In genomic region chr3:146560678-146561077, GRCh38 we compare ENCODE assay signal across 31 cellular contexts. TPM values are rescaled to one million over a fixed set of nuclear protein-coding genes. Genes with fewer than 3 reads are reported as not detected.
DNase-seq lines count a peak whose midpoint lies in the region; ATAC-seq, FAIRE-seq and TF ChIP-seq lines count a peak whose summit lies in the region.
"Had no signal": no experiment of that assay in that cellular context is flagged by ENCODE, and none has a peak within 500 bp of the region (broad histone marks: within the 10 kb centered on the region; RNA-seq: fewer than 3 reads in every experiment).

No MANE protein-coding gene starts in this region.

- 67% methylated on average over 2 of the region's 2 CpGs for WGBS in mammary epithelial cell (ENCODE audit: low coverage, missing lambda C conversion rate)
- WGBS in K562 (ENCODE audit: insufficient coverage, low coverage, missing lambda C conversion rate), result 16% methylated on average over 2 of the region's 2 CpGs

- TF ChIP-seq POLR2A in K562 (conservative IDR thresholded peaks at IDR 0.05), result no peak

- BruUV-seq in MCF 10A (replicated peaks; lab: Mats Ljungman, UMichigan), result no TSS peak
- BruUV-seq in mammary epithelial cell (replicated peaks; lab: Mats Ljungman, UMichigan), result no TSS peak
- BruUV-seq in K562 (replicated peaks; lab: Mats Ljungman, UMichigan), result no TSS peak

- TF ChIP-seq RAD21 in K562 (CRISPR knock-in tag; conservative IDR thresholded peaks at IDR 0.05 in 1 of 2, IDR thresholded peaks at IDR 0.05 in 1 of 2), result no peak

- in situ Hi-C loops in mammary epithelial cell (cut with MboI; ENCODE audit: low sequenced_read_pairs in 2 of 2) (no loop called here), K562 (cut with MboI) (no loop called here)

- CTCF ChIA-PET in MCF 10A (lab: Yijun Ruan, JAX), result interaction anchor here (3.0 kb wide), 1 partner anchor 9 kb away, joined by 7 read pairs; no protein-coding TSS in a partner anchor
- CTCF ChIA-PET in mammary epithelial cell (lab: Charles Lee; ENCODE audit: low non-redundant PET), result no interaction called here
- CTCF ChIA-PET in K562 (lab: Yijun Ruan, JAX; ENCODE audit: low intra/inter-chr PET ratio), result no interaction called here

- H3K9me3 ChIP-seq in mammary epithelial cell (replicated peaks; ENCODE audit: insufficient read depth, low read length) (peaks cover 4% of the 10 kb centered on the region), K562 (replicated peaks; ENCODE audit: control insufficient read depth, insufficient read depth, low read depth, low read length) (no peaks in the 10 kb centered on the region), neutrophil (no peaks in the 10 kb centered on the region)
- H3K9me3 ChIP-seq: BE2C, BLaER1 had no signal

- no peaks in the 10 kb centered on the region for H3K9me3 Mint-ChIP-seq in MCF 10A (ENCODE audit: unreplicated experiment)

- intact Hi-C loops in MCF 10A (cut with micrococcal nuclease) (no loop called here), mammary epithelial cell (cut with micrococcal nuclease) (no loop called here), K562 (cut with micrococcal nuclease) (no loop called here)

- H3K27ac Mint-ChIP-seq in MCF 10A (ENCODE audit: low read depth, unreplicated experiment), result peak overlapping the region; percentile 83
- H3K27ac Mint-ChIP-seq: CD4-positive, alpha-beta memory T cell; CD4-positive, CD25-positive, alpha-beta regulatory T cell; CD8-positive, alpha-beta memory T cell had no signal

- ATAC-seq in K562 (no peak), HG03442 (IDR thresholded peaks at IDR 0.05; ENCODE audit: unreplicated experiment) (no peak)
- ATAC-seq: GM12878 had no signal

- H3K4me1 ChIP-seq in mammary epithelial cell (ENCODE audit: insufficient read depth, low read length) (peaks cover 14% of the 10 kb centered on the region), K562 (replicated peaks in 1 of 2; ENCODE audit: control insufficient read depth in 2 of 2, insufficient read depth in 2 of 2, low read length in 2 of 2) (no peaks in the 10 kb centered on the region; a peak in 1 of 5 replicates), neutrophil (ENCODE audit: control insufficient read depth in 1 of 2, insufficient read depth in 1 of 2, low read depth in 1 of 2, low read length in 1 of 2) (peaks cover 48 to 54% of the 10 kb centered on the region in 2 experiments)
- H3K4me1 ChIP-seq: BE2C, BLaER1 had no signal

- no peak for DNase-seq in MCF 10A (ENCODE audit: unreplicated experiment)
- DNase-seq in mammary epithelial cell, result no peak
- DNase-seq in K562 (ENCODE audit: extremely low read depth in 1 of 4, low spot score in 3 of 4), result no peak
- no peak for DNase-seq in RCC 7860 (ENCODE audit: low spot score)
- DNase-seq: ACHN; BE2C; C1 segment of cervical spinal cord; CD4-positive, alpha-beta memory T cell; CD4-positive, CD25-positive, alpha-beta regulatory T cell; CD8-positive, alpha-beta memory T cell; COR-L47; DMS 273 treated with DMSO at 0.1 percent for 48 hours; DMS153; DMS53; DMS79; DND-41; EL; GDM1 had no signal

- H3K36me3 ChIP-seq in mammary epithelial cell (ENCODE audit: insufficient read depth, low read length), result no peaks in the 10 kb centered on the region
- no peaks in the 10 kb centered on the region for H3K36me3 ChIP-seq in K562 (ENCODE audit: control insufficient read depth, insufficient read depth, low read length)
- no peaks in the 10 kb centered on the region for H3K36me3 ChIP-seq in neutrophil
- H3K36me3 ChIP-seq: BE2C, BLaER1 had no signal

- H3K79me2 ChIP-seq in mammary epithelial cell (ENCODE audit: insufficient read depth, low read length), result no peaks in the 10 kb centered on the region
- H3K79me2 ChIP-seq in K562 (ENCODE audit: control insufficient read depth, insufficient read depth, low read length), result no peaks in the 10 kb centered on the region

- peaks cover 15% of the 10 kb centered on the region for H3K4me1 Mint-ChIP-seq in MCF 10A (ENCODE audit: insufficient read depth, unreplicated experiment)
- H3K4me1 Mint-ChIP-seq: CD4-positive, alpha-beta memory T cell; CD4-positive, CD25-positive, alpha-beta regulatory T cell; CD8-positive, alpha-beta memory T cell had no signal

- no peak overlapping the region for H3K4me3 Mint-ChIP-seq in MCF 10A (ENCODE audit: unreplicated experiment)
- H3K4me3 Mint-ChIP-seq: CD14-positive monocyte; CD4-positive, alpha-beta memory T cell; CD4-positive, CD25-positive, alpha-beta regulatory T cell; CD8-positive, alpha-beta memory T cell had no signal

- H4K20me1 ChIP-seq in mammary epithelial cell (ENCODE audit: insufficient read depth, low read length) (no peaks in the 10 kb centered on the region), K562 (replicated peaks; ENCODE audit: control insufficient read depth, insufficient read depth, low read length) (no peaks in the 10 kb centered on the region)
- H4K20me1 ChIP-seq: BLaER1 had no signal

- H3K9ac ChIP-seq in mammary epithelial cell (ENCODE audit: insufficient read depth, low read length) (no peak overlapping the region), K562 (ENCODE audit: insufficient read depth in 1 of 2, low read depth in 2 of 2, low read length in 2 of 2) (no peak overlapping the region)
- H3K9ac ChIP-seq: BLaER1 had no signal

- no peaks in the 10 kb centered on the region for H3K27me3 Mint-ChIP-seq in MCF 10A (ENCODE audit: insufficient read depth, unreplicated experiment)

- TF ChIP-seq EP300 in K562 (IDR thresholded peaks at IDR 0.05; ENCODE audit: low read length), result no peak

- H3K27ac ChIP-seq in mammary epithelial cell (ENCODE audit: insufficient read depth, low read depth, low read length), result no peak overlapping the region
- H3K27ac ChIP-seq in K562 (ENCODE audit: extremely low read depth, low read depth, low read length), result no peak overlapping the region
- peak overlapping the region; percentile 17 for H3K27ac ChIP-seq in neutrophil
- H3K27ac ChIP-seq: 22Rv1, BLaER1 had no signal

- H3K9me1 ChIP-seq in K562 (ENCODE audit: control insufficient read depth, insufficient read depth, low read length), result no peaks in the 10 kb centered on the region

- H3K4me3 ChIP-seq in mammary epithelial cell (replicated peaks in 1 of 3; ENCODE audit: insufficient read depth in 1 of 3, low read depth in 2 of 3, low read length in 3 of 3) (no peak overlapping the region), K562 (no peak overlapping the region), neutrophil (ENCODE audit: low read depth in 1 of 2, low read length in 1 of 2) (no peak overlapping the region)
- H3K4me3 ChIP-seq: BLaER1, GM12878 had no signal

- no peak for TF ChIP-seq CTCF in MCF 10A (IDR thresholded peaks at IDR 0.05; ENCODE audit: unreplicated experiment)
- no peak for TF ChIP-seq CTCF in mammary epithelial cell (conservative IDR thresholded peaks at IDR 0.05 in 1 of 2, IDR thresholded peaks at IDR 0.05 in 1 of 2; ENCODE audit: extremely low read depth in 1 of 2, insufficient read depth in 1 of 2, low read depth in 1 of 2, low read length in 2 of 2)
- TF ChIP-seq CTCF in K562 (IDR thresholded peaks at IDR 0.05 in 2 of 3, conservative IDR thresholded peaks at IDR 0.05 in 1 of 3; ENCODE audit: insufficient read depth in 2 of 3, low read depth in 1 of 3, low read length in 3 of 3), result no peak
- TF ChIP-seq CTCF in neutrophil (IDR thresholded peaks at IDR 0.05), result no peak

- no peak overlapping the region for H3K4me2 ChIP-seq in mammary epithelial cell (ENCODE audit: insufficient read depth, low read depth, low read length)
- H3K4me2 ChIP-seq in K562 (ENCODE audit: insufficient read depth, low read length), result no peak overlapping the region
- H3K4me2 ChIP-seq: BLaER1 had no signal

- H3K36me3 Mint-ChIP-seq in MCF 10A (ENCODE audit: insufficient read depth, unreplicated experiment), result no peaks in the 10 kb centered on the region
- H3K36me3 Mint-ChIP-seq: CD14-positive monocyte; CD4-positive, alpha-beta memory T cell; CD4-positive, CD25-positive, alpha-beta regulatory T cell; CD8-positive, alpha-beta memory T cell had no signal

- no peaks in the 10 kb centered on the region for H3K27me3 ChIP-seq in mammary epithelial cell (ENCODE audit: insufficient read depth, low read length)
- H3K27me3 ChIP-seq in K562 (ENCODE audit: control insufficient read depth in 2 of 2, insufficient read depth in 2 of 2, low read length in 2 of 2), result no peaks in the 10 kb centered on the region
- H3K27me3 ChIP-seq in neutrophil, result no peaks in the 10 kb centered on the region
- H3K27me3 ChIP-seq: BE2C, BLaER1 had no signal

- H2AFZ ChIP-seq in mammary epithelial cell (ENCODE audit: low read depth, low read length) (no peak overlapping the region), K562 (ENCODE audit: low read depth, low read length) (no peak overlapping the region)

- POLR2A ChIA-PET in MCF 10A (lab: Yijun Ruan, JAX) (interaction anchor here (1.1 kb wide), 1 partner anchor 20 kb away, joined by 4 read pairs; no protein-coding TSS in a partner anchor), K562 (lab: Yijun Ruan, JAX) (interaction anchor here (1.1 to 1.9 kb wide), 2 partner anchors 10 to 17 kb away, joined by 3 to 8 read pairs; no protein-coding TSS in a partner anchor)

- FAIRE-seq in K562 (lab: Jason Lieb, UNC), result no peak
- FAIRE-seq in RCC 7860 (lab: Jason Lieb, UNC), result no peak
- FAIRE-seq: GM12878, GM12892, GM18507 had no signal

- dilution Hi-C loops in mammary epithelial cell (cut with HindIII; ENCODE audit: low sequenced_read_pairs), result no loop called here

RNA-seq across cellular contexts. Expression of gene PLSCR1, which starts 16.3 kb away (rescaled TPM):
- total RNA-seq in MCF 10A (2022) (62.8 and 79.2 TPM in 2 replicates), mammary epithelial cell (10 to 100 TPM; 23.0 to 53.8 TPM), K562 (2014; rRNA removed) (51.1 and 53.9 TPM in 2 replicates), K562 (2014; rRNA removed; fragmentation: Illumina TruSeq; extraction: Trizol) (69.1 and 71.1 TPM in 2 replicates), K562 (2015; rRNA removed; fragmentation: Illumina TruSeq; extraction: Trizol) (66.6 and 75.4 TPM in 2 replicates), K562 (2021) (63.8 and 66.2 TPM in 2 replicates)
- polyA plus RNA-seq in mammary epithelial cell (38.6 TPM), K562 (2011; rRNA removed) (33.5 and 40.6 TPM in 2 replicates), K562 (2014; fragmentation: Illumina TruSeq; extraction: Trizol) (60.9 and 75.5 TPM in 2 replicates), K562 (2014; fragmentation: Nextera tagmentation; extraction: Ambion mirVana) (100 to 1,000 TPM; 115 to 122 TPM), K562 (2014; rRNA removed) (65.0 and 68.3 TPM in 2 replicates)
- 38.9 TPM for polyA minus RNA-seq in mammary epithelial cell
- 27.2 and 83.9 TPM in 2 replicates for total RNA-seq in K562 (2011; cell fraction: chromatin; rRNA removed; ENCODE audit: low replicate concordance)
- total RNA-seq in K562 (2011; cell fraction: nucleolus; rRNA removed), result 20.2 and 23.2 TPM in 2 replicates
- 47.4 and 70.8 TPM in 2 replicates for total RNA-seq in K562 (2011; cell fraction: nucleoplasm; rRNA removed)
- polyA plus RNA-seq in K562 (2011; cell fraction: cytosol; rRNA removed), result 33.1 and 40.0 TPM in 2 replicates
- polyA plus RNA-seq in K562 (2011; cell fraction: nucleus; rRNA removed), result 34.5 and 40.6 TPM in 2 replicates
- polyA plus RNA-seq in K562 (2012), result 49.9 and 96.5 TPM in 2 replicates
- 38.6 and 47.3 TPM in 2 replicates for polyA minus RNA-seq in K562 (2011; rRNA and poly(A)+ RNA removed)
- 15.8 and 24.2 TPM in 2 replicates for polyA minus RNA-seq in K562 (2011; cell fraction: cytosol; rRNA and poly(A)+ RNA removed)
- 58.2 and 86.4 TPM in 2 replicates for polyA minus RNA-seq in K562 (2011; cell fraction: nucleus; rRNA and poly(A)+ RNA removed)
- total RNA-seq: G401 had no signal

RNA-seq across cellular contexts. Expression of gene PLSCR5, which starts 44.5 kb away (rescaled TPM):
- total RNA-seq in MCF 10A (2022) (not detected in 2 replicates), mammary epithelial cell (not detected), K562 (2014; rRNA removed) (not detected in 2 replicates), K562 (2014; rRNA removed; fragmentation: Illumina TruSeq; extraction: Trizol) (not detected in 2 replicates), K562 (2015; rRNA removed; fragmentation: Illumina TruSeq; extraction: Trizol) (not detected in 2 replicates), K562 (2021) (not detected in 2 replicates)
- polyA plus RNA-seq in mammary epithelial cell (not detected), K562 (2011; rRNA removed) (not detected in 2 replicates), K562 (2014; fragmentation: Illumina TruSeq; extraction: Trizol) (not detected in 2 replicates), K562 (2014; fragmentation: Nextera tagmentation; extraction: Ambion mirVana) (not detected), K562 (2014; rRNA removed) (not detected in 2 replicates)
- not detected for polyA minus RNA-seq in mammary epithelial cell
- not detected in 2 replicates for total RNA-seq in K562 (2011; cell fraction: chromatin; rRNA removed; ENCODE audit: low replicate concordance)
- total RNA-seq in K562 (2011; cell fraction: nucleolus; rRNA removed), result not detected in 2 replicates
- not detected in 2 replicates for total RNA-seq in K562 (2011; cell fraction: nucleoplasm; rRNA removed)
- polyA plus RNA-seq in K562 (2011; cell fraction: cytosol; rRNA removed), result not detected in 2 replicates
- polyA plus RNA-seq in K562 (2011; cell fraction: nucleus; rRNA removed), result not detected in 2 replicates
- not detected in 2 replicates for polyA plus RNA-seq in K562 (2012)
- not detected in 2 replicates for polyA minus RNA-seq in K562 (2011; rRNA and poly(A)+ RNA removed)
- polyA minus RNA-seq in K562 (2011; cell fraction: cytosol; rRNA and poly(A)+ RNA removed), result not detected in 2 replicates
- not detected in 2 replicates for polyA minus RNA-seq in K562 (2011; cell fraction: nucleus; rRNA and poly(A)+ RNA removed)
- total RNA-seq: A172; A673; CD4-positive, alpha-beta memory T cell; CD4-positive, CD25-positive, alpha-beta regulatory T cell; CD8-positive, alpha-beta memory T cell; Daoy; G401; GM12878 had no signal
- polyA plus RNA-seq: AG04450; CD14-positive monocyte; CD4-positive, alpha-beta memory T cell; CD4-positive, CD25-positive, alpha-beta regulatory T cell; CD8-positive, alpha-beta memory T cell had no signal
